ENCODE assay signal across 18 cellular contexts in the genomic region with DNA sequence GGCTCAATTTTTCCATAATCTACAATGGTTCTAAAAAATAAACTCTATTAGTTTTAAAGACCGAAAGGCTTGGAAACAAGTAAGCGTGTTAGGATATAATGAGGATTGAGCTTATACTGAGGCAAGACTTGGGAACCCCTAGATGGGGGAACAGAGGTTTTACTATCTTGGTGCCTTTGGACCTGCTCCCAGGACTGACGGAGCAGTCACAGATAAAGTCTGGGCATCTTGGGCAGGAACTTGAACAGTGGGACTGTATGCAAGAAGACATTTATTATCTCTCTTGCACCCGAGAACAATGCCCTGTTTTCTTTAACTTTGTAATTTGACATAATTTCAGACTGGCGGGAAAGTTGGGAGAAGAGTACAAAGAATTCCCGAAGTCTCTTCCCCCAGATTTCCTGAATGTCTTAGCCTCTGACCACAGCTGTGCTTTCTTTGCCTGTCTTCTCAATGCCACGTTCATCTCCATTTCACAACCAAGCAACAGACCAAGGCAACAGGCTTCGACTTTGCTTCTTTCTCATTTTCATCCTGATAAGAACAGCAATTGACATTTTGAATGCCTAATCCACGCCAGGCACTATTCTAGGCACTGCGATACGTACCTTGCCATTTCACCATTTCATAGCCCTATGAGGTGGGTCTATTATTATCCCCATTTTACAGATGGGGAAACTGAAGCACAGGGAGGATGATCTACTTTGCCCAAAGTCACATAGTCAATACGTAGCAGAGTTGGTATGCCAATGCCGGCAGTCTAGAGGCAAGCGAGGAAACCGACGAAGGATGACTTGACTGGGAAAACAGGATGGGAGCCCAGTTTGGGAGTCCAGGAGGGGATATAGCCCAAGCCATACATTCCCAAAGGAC. TPM values are rescaled to one million over a fixed set of nuclear protein-coding genes. Genes with fewer than 3 reads are reported as not detected.
A peak's percentile ranks its signal among the peaks of the same experiment; 100 is the strongest.
DNase-seq lines count a peak whose midpoint lies in the region; ATAC-seq and TF ChIP-seq lines count a peak whose summit lies in the region.
"Had no signal": no experiment of that assay in that cellular context is flagged by ENCODE, and none has a peak within 500 bp of the region (broad histone marks: within the 10 kb centered on the region; RNA-seq: fewer than 3 reads in every experiment).

No MANE protein-coding gene starts in this region.

- CTCF ChIA-PET in CD4-positive, alpha-beta T cell (lab: Charles Lee) = interaction anchor here (1.0 kb wide), 1 partner anchor 76 kb away, joined by 4 read pairs; no protein-coding TSS in a partner anchor
- CTCF ChIA-PET in activated CD4-positive, alpha-beta T cell treated with anti-CD3 and anti-CD28 coated beads for 36 hours (lab: Charles Lee) = no interaction called here

- no peak overlapping the region for H3K27ac Mint-ChIP-seq in CD4-positive, alpha-beta T cell
- H3K27ac Mint-ChIP-seq in IgD-negative memory B cell = peak overlapping the region in 2 of 3 donors; percentile 45 to 57
- H3K27ac Mint-ChIP-seq in activated CD4-positive, alpha-beta T cell treated with anti-CD3 and anti-CD28 coated beads for 36 hours = no peak overlapping the region
- H3K27ac Mint-ChIP-seq: HFFc6 had no signal

- peak overlapping the region; percentile 73 for H3K4me3 Mint-ChIP-seq in CD4-positive, alpha-beta T cell
- H3K4me3 Mint-ChIP-seq in IgD-negative memory B cell = peak overlapping the region in 1 of 4 donors; percentile 92
- no peak overlapping the region for H3K4me3 Mint-ChIP-seq in activated CD4-positive, alpha-beta T cell treated with anti-CD3 and anti-CD28 coated beads for 36 hours
- H3K4me3 Mint-ChIP-seq: HFFc6 had no signal

- H3K4me3 ChIP-seq in fibroblast of villous mesenchyme (ENCODE audit: low read depth, low read length) = no peak overlapping the region
- H3K4me3 ChIP-seq: PC-9 had no signal

- no peaks in the 10 kb centered on the region for H3K9me3 ChIP-seq in CD4-positive, alpha-beta T cell (ENCODE audit: control insufficient read depth, low read length)

- intact Hi-C loops in CD4-positive, alpha-beta T cell (cut with DNase I, micrococcal nuclease) = no loop called here
- intact Hi-C loops in posterior vena cava (cut with DNase I) = loop anchor here in 1 of 2 donors (10.0 kb wide), 1 partner anchor 76 kb away; no protein-coding TSS in a partner anchor
- intact Hi-C loops in activated CD4-positive, alpha-beta T cell treated with anti-CD3 and anti-CD28 coated beads for 36 hours (cut with DNase I, micrococcal nuclease) = no loop called here

- no peak overlapping the region for H3K27ac ChIP-seq in CD4-positive, alpha-beta T cell (ENCODE audit: low read depth, low read length)
- H3K27ac ChIP-seq: PC-9 had no signal

- H3K9me3 Mint-ChIP-seq in CD4-positive, alpha-beta T cell = no peaks in the 10 kb centered on the region
- peaks cover 0 to 5% (median 1%) of the 10 kb centered on the region in 3 donors for H3K9me3 Mint-ChIP-seq in IgD-negative memory B cell
- peaks cover 7% of the 10 kb centered on the region for H3K9me3 Mint-ChIP-seq in activated CD4-positive, alpha-beta T cell treated with anti-CD3 and anti-CD28 coated beads for 36 hours (ENCODE audit: low read depth)

- DNase-seq in CD4-positive, alpha-beta T cell = no peak
- DNase-seq in fibroblast of villous mesenchyme (ENCODE audit: low read depth) (peak; percentile 75), posterior vena cava (ENCODE audit: low spot score) (peak; percentile 43), HPDE6-E6E7 (ENCODE audit: extremely low spot score) (no peak)
- no peak for DNase-seq in activated CD4-positive, alpha-beta T cell treated with anti-CD3 and anti-CD28 coated beads for 36 hours
- no peak for DNase-seq in activated CD4-positive, alpha-beta T cell treated with anti-CD3 and anti-CD28 coated beads, Interleukin-2, amount 50 U/mL, for 48 hours
- DNase-seq: ACHN, AML-193, DMS79, HFFc6, Kasumi-1, MM.1S, NCI-H1092 treated with DMSO at 0.1 percent for 48 hours, NCI-H2081 treated with DMSO at 0.1 percent for 48 hours, NCI-H510A treated with DMSO at 0.1 percent for 48 hours had no signal

- POLR2A ChIA-PET in CD4-positive, alpha-beta T cell (lab: Charles Lee) = interaction anchor here (0.6 kb wide), 1 partner anchor 56 kb away, joined by 3 read pairs; no protein-coding TSS in a partner anchor
- POLR2A ChIA-PET in activated CD4-positive, alpha-beta T cell treated with anti-CD3 and anti-CD28 coated beads for 36 hours (lab: Charles Lee) = interaction anchor here (0.9 kb wide), 1 partner anchor 23 kb away, joined by 3 read pairs; no protein-coding TSS in a partner anchor

- H3K27me3 Mint-ChIP-seq in CD4-positive, alpha-beta T cell = no peaks in the 10 kb centered on the region
- H3K27me3 Mint-ChIP-seq in IgD-negative memory B cell = peaks cover 5% of the 10 kb centered on the region
- H3K27me3 Mint-ChIP-seq in activated CD4-positive, alpha-beta T cell treated with anti-CD3 and anti-CD28 coated beads for 36 hours = no peaks in the 10 kb centered on the region

- ATAC-seq in CD4-positive, alpha-beta T cell (ENCODE audit: poor library complexity) = no peak
- ATAC-seq in activated CD4-positive, alpha-beta T cell treated with anti-CD3 and anti-CD28 coated beads for 36 hours = no peak
- ATAC-seq in HG02623 (IDR thresholded peaks at IDR 0.05; ENCODE audit: unreplicated experiment) = no peak

- H3K27me3 ChIP-seq in CD4-positive, alpha-beta T cell (ENCODE audit: control insufficient read depth, insufficient read depth, low read length) = no peaks in the 10 kb centered on the region

- H3K4me1 Mint-ChIP-seq in CD4-positive, alpha-beta T cell (ENCODE audit: low read depth) = peaks cover 19% of the 10 kb centered on the region
- peaks cover 4 to 17% (median 14%) of the 10 kb centered on the region in 3 donors for H3K4me1 Mint-ChIP-seq in IgD-negative memory B cell
- H3K4me1 Mint-ChIP-seq in activated CD4-positive, alpha-beta T cell treated with anti-CD3 and anti-CD28 coated beads for 36 hours = peaks cover 20% of the 10 kb centered on the region

- TF ChIP-seq CTCF in CD4-positive, alpha-beta T cell (IDR thresholded peaks at IDR 0.05) = no peak
- no peak for TF ChIP-seq CTCF in fibroblast of villous mesenchyme (IDR thresholded peaks at IDR 0.05; ENCODE audit: insufficient read depth, low read depth, low read length)

- peaks cover 18% of the 10 kb centered on the region for H3K36me3 Mint-ChIP-seq in CD4-positive, alpha-beta T cell (ENCODE audit: low read depth)
- H3K36me3 Mint-ChIP-seq in IgD-negative memory B cell = no peaks in the 10 kb centered on the region
- H3K36me3 Mint-ChIP-seq in activated CD4-positive, alpha-beta T cell treated with anti-CD3 and anti-CD28 coated beads for 36 hours (ENCODE audit: low read depth) = peaks cover 15% of the 10 kb centered on the region

RNA-seq across cellular contexts. Expression of a gene that starts 3.0 kb away (rescaled TPM):
- total RNA-seq in CD4-positive, alpha-beta T cell = 100 to 1,000 TPM; 145 to 147 TPM
- polyA plus RNA-seq in IgD-negative memory B cell = 69.6 TPM
- total RNA-seq in fibroblast of villous mesenchyme (25.0 and 43.2 TPM in 2 replicates), posterior vena cava (100 to 1,000 TPM in 1 of 2 donors, 10 to 100 TPM in 1; 99.2 to 112 TPM)
- 100 to 1,000 TPM; 185 to 229 TPM for total RNA-seq in activated CD4-positive, alpha-beta T cell treated with anti-CD3 and anti-CD28 coated beads for 36 hours

RNA-seq across cellular contexts. Expression of a gene that starts 42.2 kb away (rescaled TPM):
- 10 to 100 TPM; 31.9 to 33.9 TPM for total RNA-seq in CD4-positive, alpha-beta T cell
- polyA plus RNA-seq in IgD-negative memory B cell = 78.1 TPM
- total RNA-seq in fibroblast of villous mesenchyme (60.2 and 69.1 TPM in 2 replicates), posterior vena cava (10 to 100 TPM; 45.3 to 52.0 TPM)
- total RNA-seq in activated CD4-positive, alpha-beta T cell treated with anti-CD3 and anti-CD28 coated beads for 36 hours = 100 to 1,000 TPM; 110 to 127 TPM

Comparison
In these comparisons a context has a peak if more than half of its experiments do, and no peak if none do; other contexts are left out.
1. DNase-seq: peak in fibroblast of villous mesenchyme (single experiment) and posterior vena cava (single experiment); none in CD4-positive, alpha-beta T cell (0 of 10), activated CD4-positive, alpha-beta T cell treated with anti-CD3 and anti-CD28 coated beads for 36 hours (single experiment), activated CD4-positive, alpha-beta T cell treated with anti-CD3 and anti-CD28 coated beads, Interleukin-2, amount 50 U/mL, for 48 hours (0 of 2) and HPDE6-E6E7 (single experiment).
2. H3K27ac Mint-ChIP-seq: peak in IgD-negative memory B cell (2 of 3); none in CD4-positive, alpha-beta T cell (single experiment) and activated CD4-positive, alpha-beta T cell treated with anti-CD3 and anti-CD28 coated beads for 36 hours (single experiment).